Comparison of ENCODE assay signal across 15 cellular contexts in the genomic region with DNA sequence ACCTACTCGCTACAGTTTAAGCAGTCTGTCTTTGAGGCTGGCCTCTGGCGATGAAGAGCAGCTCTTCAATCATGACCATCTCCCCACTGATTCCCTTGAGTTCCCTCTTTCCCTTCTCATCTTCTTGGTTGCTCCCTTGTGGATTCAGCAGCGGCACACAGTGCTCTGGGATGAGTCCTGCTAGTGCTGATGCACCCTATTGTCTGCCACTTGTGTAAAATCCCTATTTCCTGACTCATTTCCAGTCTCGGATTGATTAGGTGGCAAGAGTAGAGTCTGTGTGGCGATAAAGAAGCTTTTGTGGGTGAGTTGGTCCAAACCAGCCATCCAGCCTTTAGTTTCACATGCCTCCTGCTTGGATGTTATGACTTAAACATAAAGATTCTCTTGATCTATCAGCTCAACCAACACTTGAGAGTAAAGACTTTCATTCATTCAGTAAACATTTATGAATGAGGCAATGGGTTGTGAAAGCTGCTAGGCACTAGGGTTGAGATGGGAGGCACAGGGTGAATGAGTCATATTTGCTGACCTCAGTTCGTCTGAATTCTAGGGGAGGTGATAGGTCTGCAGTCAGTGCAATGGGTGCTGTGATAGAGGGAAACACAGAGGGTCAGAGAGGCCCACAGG.
DNase-seq lines count a peak whose midpoint lies in the region; ATAC-seq lines count a peak whose summit lies in the region.
"Had no signal": no experiment of that assay in that cellular context is flagged by ENCODE, and none has a peak within 500 bp of the region (broad histone marks: within the 10 kb centered on the region; RNA-seq: fewer than 3 reads in every experiment).

No MANE protein-coding gene starts in this region.

- ATAC-seq in stimulated activated naive CD8-positive, alpha-beta T cell treated with anti-CD3 and anti-CD28 coated beads, Interleukin-15, Interleukin-2, amounts not matched to agents 100 U/mL and 50 U/mL, for 24 hours: peak; percentile 46

- DNase-seq in NK-92 treated with Interleukin-12 subunit alpha and Interleukin-12 subunit beta, amount 100 ng/mL, for 24 hours (lab: John Stamatoyannopoulos, UW): peak; percentile 2
- no peak for DNase-seq in NK-92 (lab: John Stamatoyannopoulos, UW; ENCODE audit: unreplicated experiment)
- peak; percentile 12 for DNase-seq in NCI-H226
- peak; percentile 12 for DNase-seq in epithelial cell of prostate (ENCODE audit: low read depth, low spot score)
- DNase-seq in stimulated activated naive CD8-positive, alpha-beta T cell treated with anti-CD3 and anti-CD28 coated beads, Interleukin-15, Interleukin-2, amounts not matched to agents 100 U/mL and 50 U/mL, for 24 hours: no peak
- no peak for DNase-seq in hippocampal formation (lab: John Stamatoyannopoulos, UW)
- DNase-seq in NCI-H524 (lab: John Stamatoyannopoulos, UW): no peak
- no peak for DNase-seq in DMS114 treated with DMSO at 0.1 percent for 48 hours (lab: John Stamatoyannopoulos, UW; ENCODE audit: unreplicated experiment)
- DNase-seq: 8988T; activated CD8-positive, alpha-beta memory T cell treated with anti-CD3 and anti-CD28 coated beads for 24 hours; DMS79 treated with DMSO at 0.1 percent for 48 hours; H7; nucleus accumbens had no signal

- peak overlapping the region; percentile 29 for H3K27ac ChIP-seq in epithelial cell of prostate
- H3K27ac ChIP-seq: SK-N-MC, thoracic aorta had no signal

Comparison
In these comparisons a context has a peak if more than half of its experiments do, and no peak if none do; other contexts are left out.
1. DNase-seq: peak in NK-92 treated with Interleukin-12 subunit alpha and Interleukin-12 subunit beta, amount 100 ng/mL, for 24 hours (single experiment), NCI-H226 (single experiment) and epithelial cell of prostate (single experiment); none in NK-92 (single experiment), stimulated activated naive CD8-positive, alpha-beta T cell treated with anti-CD3 and anti-CD28 coated beads, Interleukin-15, Interleukin-2, amounts not matched to agents 100 U/mL and 50 U/mL, for 24 hours (single experiment), hippocampal formation (0 of 2), NCI-H524 (0 of 2) and DMS114 treated with DMSO at 0.1 percent for 48 hours (single experiment).